1 cellular context compared by ENCODE assay signal in genomic region chr3:129404610-129405009, GRCh38.
TF ChIP-seq lines count a peak whose summit lies in the region.

No MANE protein-coding gene starts in this region.

TF ChIP-seq in GM12878, 131 proteins besides CTCF, POLR2A, EP300 and RAD21 (continued from another document):
- TF ChIP-seq PBX3 (IDR thresholded peaks at IDR 0.05; ENCODE audit: insufficient replicate concordance, low read depth, low read length) = no peak
- TF ChIP-seq KLF5 (IDR thresholded peaks at IDR 0.05; ENCODE audit: partially characterized antibody) = no peak
- no peak for TF ChIP-seq POLR2AphosphoS2 (IDR thresholded peaks at IDR 0.05; ENCODE audit: low read depth, low read length)
- no peak for TF ChIP-seq RELA (IDR thresholded peaks at IDR 0.05; ENCODE audit: borderline replicate concordance, partially characterized antibody)
- TF ChIP-seq TCF12 (IDR thresholded peaks at IDR 0.05; ENCODE audit: low read depth, low read length) = no peak
- no peak for TF ChIP-seq NFYA (IDR thresholded peaks at IDR 0.05; ENCODE audit: borderline replicate concordance, low read depth, low read length)
- no peak for TF ChIP-seq MYB (IDR thresholded peaks at IDR 0.05; ENCODE audit: borderline replicate concordance, low read depth, low read length)
- no peak for TF ChIP-seq TARDBP (IDR thresholded peaks at IDR 0.05; ENCODE audit: borderline replicate concordance)
- TF ChIP-seq NR2C2 (IDR thresholded peaks at IDR 0.05; ENCODE audit: borderline replicate concordance, control insufficient read depth, insufficient read length, low read depth) = no peak
- TF ChIP-seq PAX5 (IDR thresholded peaks at IDR 0.05; ENCODE audit: borderline replicate concordance, low read depth, low read length) = no peak
- TF ChIP-seq SMARCA5 (IDR thresholded peaks at IDR 0.05) = no peak
- no peak for TF ChIP-seq SIN3A (IDR thresholded peaks at IDR 0.05; ENCODE audit: low read depth, low read length)
- TF ChIP-seq SMC3 (IDR thresholded peaks at IDR 0.05; ENCODE audit: borderline replicate concordance, low read length) = no peak
- no peak for TF ChIP-seq IRF5 (IDR thresholded peaks at IDR 0.05; ENCODE audit: borderline replicate concordance)
- no peak for TF ChIP-seq MAX (IDR thresholded peaks at IDR 0.05; ENCODE audit: low read depth, low read length)
